Comparison of ENCODE assay signal across 8 cellular contexts in genomic region chr11:65890324-65891179, GRCh38. TPM values are rescaled to one million over a fixed set of nuclear protein-coding genes. Genes with fewer than 3 reads are reported as not detected.
DNase-seq lines count a peak whose midpoint lies in the region; TF ChIP-seq lines count a peak whose summit lies in the region.

TSS of gene CCDC85B (plus strand) at chr11:65890673. CDS start at chr11:65890784, 111 bp downstream.

- peaks cover 16% of the 10 kb centered on the region for H3K27me3 Mint-ChIP-seq in neural crest cell (ENCODE audit: low read depth)

- peaks cover 54% of the 10 kb centered on the region for H3K4me1 Mint-ChIP-seq in neural crest cell

- peak; percentile 8 for TF ChIP-seq CTCF in fibroblast of villous mesenchyme (IDR thresholded peaks at IDR 0.05; ENCODE audit: insufficient read depth, low read depth, low read length)
- peak; percentile 49 for TF ChIP-seq CTCF in neural crest cell (conservative IDR thresholded peaks at IDR 0.05)
- TF ChIP-seq CTCF in stomach (IDR thresholded peaks at IDR 0.05), result peak in 1 of 7 experiments; percentile 2

- H3K4me3 ChIP-seq in SJCRH30 (peak within 1 kb of the TSS; percentile 72), fibroblast of villous mesenchyme (ENCODE audit: low read depth, low read length) (peak within 1 kb of the TSS; percentile 63), stomach (peak within 1 kb of the TSS; percentile 57 to 75 (median 68))

- H3K27ac ChIP-seq in SJCRH30 (peak within 1 kb of the TSS; percentile 50), stomach (peak within 1 kb of the TSS; percentile 94 to 98 (median 96))

- DNase-seq in HCEC 1CT, result peak; percentile 95
- peak; percentile 96 for DNase-seq in MV-4-11 (lab: John Stamatoyannopoulos, UW)
- DNase-seq in SJCRH30, result peak; percentile 95 to 96
- DNase-seq in activated gamma-delta T cell treated with Interleukin-2 at 50 U/mL for 16 hours, result peak; percentile 99
- peak; percentile 97 for DNase-seq in fibroblast of villous mesenchyme (ENCODE audit: low read depth)
- DNase-seq in neural crest cell (ENCODE audit: low read depth, low spot score), result peak; percentile 93
- peak; percentile 99 for DNase-seq in stomach

- TF ChIP-seq POLR2A in stomach (IDR thresholded peaks at IDR 0.05), result peak in 2 of 4 donors; percentile 29 to 35

- no peak for TF ChIP-seq EP300 in stomach (IDR thresholded peaks at IDR 0.05)

- H3K27ac Mint-ChIP-seq in neural crest cell (ENCODE audit: unreplicated experiment), result peak within 1 kb of the TSS; percentile 59

- peak within 1 kb of the TSS; percentile 83 for H3K9ac ChIP-seq in ES-I3 (ENCODE audit: low read depth, low read length)

- peaks cover 9% of the 10 kb centered on the region for H3K36me3 ChIP-seq in ES-I3 (ENCODE audit: insufficient read depth, low read length)
- no peaks in the 10 kb centered on the region for H3K36me3 ChIP-seq in SJCRH30
- H3K36me3 ChIP-seq in stomach, result peaks cover 0 to 13% (median 12%) of the 10 kb centered on the region in 4 donors

- H3K27me3 ChIP-seq in SJCRH30 (no peaks in the 10 kb centered on the region), stomach (no peaks in the 10 kb centered on the region)

- peak within 1 kb of the TSS; percentile 96 for H3K4me3 Mint-ChIP-seq in neural crest cell

- whole genome bisulfite sequencing in stomach, 5 donors, result 0 to 2% (median 1%) methylated on average over 13 to 92 of the region's 92 CpGs

- H3K9me3 ChIP-seq in ES-I3 (ENCODE audit: control insufficient read depth, insufficient read depth, low read length), result no peaks in the 10 kb centered on the region
- H3K9me3 ChIP-seq in SJCRH30 (replicated peaks), result no peaks in the 10 kb centered on the region
- no peaks in the 10 kb centered on the region for H3K9me3 ChIP-seq in stomach

- H3K9me3 Mint-ChIP-seq in neural crest cell, result no peaks in the 10 kb centered on the region

- H3K4me1 ChIP-seq in ES-I3 (ENCODE audit: insufficient read depth, low read length) (peaks cover 10% of the 10 kb centered on the region), SJCRH30 (peaks cover 9% of the 10 kb centered on the region; the same call in 1 of the 2 replicates), stomach (peaks cover 64 to 82% (median 74%) of the 10 kb centered on the region in 4 donors)

- no peaks in the 10 kb centered on the region for H3K36me3 Mint-ChIP-seq in neural crest cell (ENCODE audit: low read depth)

- intact Hi-C loops in stomach (cut with DNase I; ENCODE audit: low total_unique reads), result no loop called here

RNA-seq across cellular contexts. Expression of gene CCDC85B, which starts in this region (rescaled TPM):
- 25.2 and 30.6 TPM in 2 replicates for total RNA-seq in SJCRH30 (2014; rRNA removed; shearing (Covaris generic))
- total RNA-seq in fibroblast of villous mesenchyme (37.1 and 49.0 TPM in 2 replicates), neural crest cell (29.3 and 29.4 TPM in 2 replicates), stomach (10 to 100 TPM in 4 of 5 donors, 1 to 10 TPM in 1; 7.0 to 68.9 (median 20.6) TPM)
- polyA plus RNA-seq in stomach, result 10 to 100 TPM; 25.1 to 50.4 (median 42.5) TPM

Comparison
In these comparisons a context has a peak if more than half of its experiments do, and no peak if none do; other contexts are left out.
1. Peak in every context shown above with its lines: DNase-seq, H3K4me3 ChIP-seq and H3K27ac ChIP-seq.